9 cellular contexts compared by ENCODE assay signal in the genomic region with DNA sequence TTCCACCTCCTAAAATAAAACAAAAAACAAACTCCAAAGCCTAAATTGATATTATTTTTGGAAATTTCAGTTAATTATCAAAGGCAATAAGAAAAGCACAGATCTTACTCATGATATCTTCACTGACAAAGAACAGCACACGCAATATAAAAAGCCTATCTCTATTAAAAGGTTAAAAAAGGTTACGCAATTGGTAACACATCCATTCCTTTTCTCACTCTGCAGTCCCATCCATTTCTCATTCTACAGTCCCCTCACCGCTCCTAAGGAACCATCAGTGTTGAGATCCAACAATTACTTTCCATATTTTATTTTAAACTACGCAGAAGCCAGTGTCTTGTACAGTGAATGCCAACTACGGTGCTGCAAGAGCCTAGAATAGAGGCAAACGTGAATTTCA. TPM values are rescaled to one million over a fixed set of nuclear protein-coding genes. Genes with fewer than 3 reads are reported as not detected.
DNase-seq lines count a peak whose midpoint lies in the region; ATAC-seq and TF ChIP-seq lines count a peak whose summit lies in the region.
"Had no signal": no experiment of that assay in that cellular context is flagged by ENCODE, and none has a peak within 500 bp of the region (broad histone marks: within the 10 kb centered on the region; RNA-seq: fewer than 3 reads in every experiment).

No MANE protein-coding gene starts in this region.

- H3K36me3 ChIP-seq in kidney epithelial cell (ENCODE audit: control insufficient read depth, insufficient read depth, low read length) (no peaks in the 10 kb centered on the region), tibial artery (peaks cover 0 to 24% (median 19%) of the 10 kb centered on the region in 3 donors)

- CTCF ChIA-PET in activated CD8-positive, alpha-beta memory T cell treated with anti-CD3 and anti-CD28 coated beads, Interleukin-2, amount 10 ng/mL, durations not matched to agents 7 days and 5 days (lab: Charles Lee): interaction anchor here (2.5 kb wide), 1 partner anchor 497 kb away, joined by 9 read pairs; no protein-coding TSS in a partner anchor

- no peak overlapping the region for H3K27ac ChIP-seq in tibial artery
- H3K27ac ChIP-seq: neutrophil had no signal

- peak overlapping the region; percentile 14 for H3K27ac Mint-ChIP-seq in activated CD8-positive, alpha-beta memory T cell treated with anti-CD3 and anti-CD28 coated beads, Interleukin-2, amount 10 ng/mL, durations not matched to agents 7 days and 5 days
- no peak overlapping the region for H3K27ac Mint-ChIP-seq in activated naive CD8-positive, alpha-beta T cell treated with anti-CD3 and anti-CD28 coated beads for 36 hours

- H3K4me1 ChIP-seq in tibial artery: peaks cover 0 to 35% (median 17%) of the 10 kb centered on the region in 4 donors

- peak overlapping the region; percentile 99 for H3K4me3 Mint-ChIP-seq in activated CD8-positive, alpha-beta memory T cell treated with anti-CD3 and anti-CD28 coated beads, Interleukin-2, amount 10 ng/mL, durations not matched to agents 7 days and 5 days
- H3K4me3 Mint-ChIP-seq in activated naive CD8-positive, alpha-beta T cell treated with anti-CD3 and anti-CD28 coated beads for 36 hours: peak overlapping the region; percentile 99

- peaks cover 28% of the 10 kb centered on the region for H3K36me3 Mint-ChIP-seq in activated CD8-positive, alpha-beta memory T cell treated with anti-CD3 and anti-CD28 coated beads, Interleukin-2, amount 10 ng/mL, durations not matched to agents 7 days and 5 days
- H3K36me3 Mint-ChIP-seq in activated naive CD8-positive, alpha-beta T cell treated with anti-CD3 and anti-CD28 coated beads for 36 hours: peaks cover 36% of the 10 kb centered on the region

- TF ChIP-seq CTCF in kidney epithelial cell (IDR thresholded peaks at IDR 0.05; ENCODE audit: insufficient read depth, low read length, poor library complexity, severe bottlenecking) (no peak), tibial artery (IDR thresholded peaks at IDR 0.05) (no peak)

- no peaks in the 10 kb centered on the region for H3K9me3 Mint-ChIP-seq in activated CD8-positive, alpha-beta memory T cell treated with anti-CD3 and anti-CD28 coated beads, Interleukin-2, amount 10 ng/mL, durations not matched to agents 7 days and 5 days (ENCODE audit: low read depth)
- H3K9me3 Mint-ChIP-seq in activated naive CD8-positive, alpha-beta T cell treated with anti-CD3 and anti-CD28 coated beads for 36 hours: no peaks in the 10 kb centered on the region

- H3K4me1 Mint-ChIP-seq in activated CD8-positive, alpha-beta memory T cell treated with anti-CD3 and anti-CD28 coated beads, Interleukin-2, amount 10 ng/mL, durations not matched to agents 7 days and 5 days: peaks cover 20% of the 10 kb centered on the region
- peaks cover 18% of the 10 kb centered on the region for H3K4me1 Mint-ChIP-seq in activated naive CD8-positive, alpha-beta T cell treated with anti-CD3 and anti-CD28 coated beads for 36 hours

- H3K27me3 Mint-ChIP-seq in activated CD8-positive, alpha-beta memory T cell treated with anti-CD3 and anti-CD28 coated beads, Interleukin-2, amount 10 ng/mL, durations not matched to agents 7 days and 5 days: peaks cover 7% of the 10 kb centered on the region
- peaks cover 3% of the 10 kb centered on the region for H3K27me3 Mint-ChIP-seq in activated naive CD8-positive, alpha-beta T cell treated with anti-CD3 and anti-CD28 coated beads for 36 hours

- ATAC-seq in activated CD8-positive, alpha-beta memory T cell treated with anti-CD3 and anti-CD28 coated beads, Interleukin-2, amount 10 ng/mL, durations not matched to agents 7 days and 5 days: no peak
- ATAC-seq in HG03108 (IDR thresholded peaks at IDR 0.05; ENCODE audit: unreplicated experiment) (no peak), GM18519 (IDR thresholded peaks at IDR 0.05; ENCODE audit: low FRiP score, unreplicated experiment) (no peak)

- H3K4me3 ChIP-seq in kidney epithelial cell (ENCODE audit: low read depth, low read length) (peak overlapping the region; percentile 96), tibial artery (peak overlapping the region; percentile 96 to 99)

- H3K27me3 ChIP-seq in kidney epithelial cell (ENCODE audit: control insufficient read depth, insufficient read depth, low read length) (no peaks in the 10 kb centered on the region), tibial artery (no peaks in the 10 kb centered on the region)

- DNase-seq in activated CD8-positive, alpha-beta memory T cell treated with anti-CD3 and anti-CD28 coated beads, Interleukin-2, amount 10 ng/mL, durations not matched to agents 7 days and 5 days: no peak
- no peak for DNase-seq in activated CD8-positive, alpha-beta memory T cell treated with anti-CD3 and anti-CD28 coated beads, Interleukin-2, amount 50 U/mL, for 4 hours
- DNase-seq in activated naive CD8-positive, alpha-beta T cell treated with anti-CD3 and anti-CD28 coated beads for 36 hours: no peak
- no peak for DNase-seq in kidney epithelial cell (ENCODE audit: low read depth)
- DNase-seq in tibial artery: no peak
- DNase-seq in Kasumi-1 (lab: John Stamatoyannopoulos, UW): no peak

- intact Hi-C loops in tibial artery (cut with DNase I; ENCODE audit: low total_unique reads): loop anchor here (5.0 to 10.0 kb wide), 2 partner anchors 610 to 807 kb away; a partner anchor contains a TSS

- no peaks in the 10 kb centered on the region for H3K9me3 ChIP-seq in tibial artery
- H3K9me3 ChIP-seq: neutrophil had no signal

RNA-seq across cellular contexts. Expression of a gene that starts 1.3 kb away (rescaled TPM):
- total RNA-seq in activated CD8-positive, alpha-beta memory T cell treated with anti-CD3 and anti-CD28 coated beads, Interleukin-2, amount 10 ng/mL, durations not matched to agents 7 days and 5 days: 100 to 1,000 TPM in 1 of 2 experiments, 10 to 100 TPM in 1; 83.1 to 105 TPM
- total RNA-seq in activated naive CD8-positive, alpha-beta T cell treated with anti-CD3 and anti-CD28 coated beads for 36 hours: 100 to 1,000 TPM; 131 to 163 TPM
- total RNA-seq in kidney epithelial cell: 325 and 563 TPM in 2 replicates
